ENCODE assay signal across 8 cellular contexts in the genomic region with DNA sequence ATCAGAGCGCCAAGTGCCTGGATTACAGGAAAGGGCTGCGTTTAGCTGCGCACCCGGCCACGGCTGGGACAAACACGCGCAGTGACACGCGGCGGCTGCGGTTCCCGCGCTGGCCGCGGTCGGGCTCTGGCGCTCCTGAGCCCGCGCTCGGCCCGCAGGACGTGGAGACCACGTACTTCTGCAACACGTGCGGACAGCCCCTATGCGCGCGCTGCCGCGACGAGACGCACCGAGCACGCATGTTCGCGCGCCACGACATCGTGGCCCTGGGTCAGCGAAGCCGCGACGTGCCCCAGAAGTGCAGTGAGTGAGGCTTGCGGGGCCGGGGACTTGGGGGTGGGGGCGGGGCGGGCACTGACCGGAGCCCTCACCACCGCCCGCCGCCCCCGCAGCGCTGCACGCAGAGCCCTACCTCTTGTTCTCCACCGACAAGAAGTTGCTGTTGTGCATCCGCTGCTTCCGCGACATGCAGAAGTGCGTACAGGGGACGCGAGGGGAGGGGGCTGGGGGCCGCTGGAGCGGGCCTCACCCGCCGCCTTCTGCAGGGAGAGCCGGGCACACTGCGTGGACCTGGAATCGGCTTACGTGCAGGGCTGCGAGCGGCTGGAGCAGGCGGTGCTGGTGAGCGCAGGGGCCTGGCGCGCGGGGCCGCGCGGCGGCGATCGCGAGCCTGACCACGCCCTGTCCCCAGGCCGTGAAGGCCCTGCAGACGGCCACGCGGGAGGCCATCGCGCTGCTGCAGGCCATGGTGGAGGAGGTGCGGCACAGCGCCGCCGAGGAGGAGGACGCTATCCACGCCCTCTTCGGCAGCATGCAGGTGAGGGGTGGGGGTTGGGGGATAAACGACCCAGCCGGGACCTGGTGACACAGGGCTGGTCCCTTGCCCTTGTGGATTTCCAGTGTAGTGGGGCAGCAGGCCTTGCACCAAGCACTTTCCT. TPM values are rescaled to one million over a fixed set of nuclear protein-coding genes. Genes with fewer than 3 reads are reported as not detected.
DNase-seq lines count a peak whose midpoint lies in the region; ATAC-seq lines count a peak whose summit lies in the region.

No MANE protein-coding gene starts in this region.

- H4K8ac ChIP-seq in trophoblast cell (ENCODE audit: low read depth, low read length) = peak overlapping the region; percentile 17

- peak overlapping the region in 5 of 11 experiments; percentile 28 to 59 (median 45); a peak in 5 of 22 replicates for H3K9ac ChIP-seq in BLaER1 treated with 17β-estradiol and CSF1 and Interleukin-3, amounts not matched to agents 10 nM and 100 nM
- no peak overlapping the region for H3K9ac ChIP-seq in trophoblast cell (ENCODE audit: low read length)

- peak overlapping the region in 9 of 10 experiments; percentile 26 to 50 (median 39); a peak in 9 of 20 replicates for H3K4me3 ChIP-seq in BLaER1 treated with 17β-estradiol and CSF1 and Interleukin-3, amounts not matched to agents 10 nM and 100 nM
- peak overlapping the region; percentile 59 for H3K4me3 ChIP-seq in trophoblast cell (ENCODE audit: low read depth, low read length)

- peaks cover 39 to 66% (median 60%) of the 10 kb centered on the region in 10 experiments for H3K4me1 ChIP-seq in BLaER1 treated with 17β-estradiol and CSF1 and Interleukin-3, amounts not matched to agents 10 nM and 100 nM
- peaks cover 13 to 20% of the 10 kb centered on the region in 2 experiments for H3K4me1 ChIP-seq in trophoblast cell (ENCODE audit: control insufficient read depth in 1 of 2, insufficient read depth in 2 of 2, low read length in 2 of 2)

- no peak overlapping the region for H3K18ac ChIP-seq in trophoblast cell (ENCODE audit: low read length)

- H4K20me1 ChIP-seq in BLaER1 treated with 17β-estradiol and CSF1 and Interleukin-3, amounts not matched to agents 10 nM and 100 nM = peaks cover 0 to 12% (median 0%) of the 10 kb centered on the region in 11 experiments; a peak in 3 of 22 replicates

- peak overlapping the region; percentile 77 to 94 (median 86) for H3K4me2 ChIP-seq in BLaER1 treated with 17β-estradiol and CSF1 and Interleukin-3, amounts not matched to agents 10 nM and 100 nM
- peak overlapping the region; percentile 65 for H3K4me2 ChIP-seq in trophoblast cell (ENCODE audit: low read length)

- peaks cover 2% of the 10 kb centered on the region for H3K79me2 ChIP-seq in trophoblast cell (ENCODE audit: control insufficient read depth, insufficient read depth, low read length, poor library complexity)

- WGBS in trophoblast cell (ENCODE audit: extremely low coverage, insufficient coverage, insufficient read length) = no CpG with 5 or more reads among the region's 99 CpGs

- DNase-seq in HT1080 (ENCODE audit: low read depth) (peak; percentile 24), germinal center (ENCODE audit: low spot score) (peak; percentile 41), trophoblast cell (peak in 1 of 2 donors; percentile 75), NCI-H2171 (lab: John Stamatoyannopoulos, UW) (no peak)
- DNase-seq in activated T-cell treated with anti-CD3 and anti-CD28 coated beads, Interleukin-2, amount 50 U/mL, for 1 hour = peak; percentile 35

- no peak overlapping the region for H2AK5ac ChIP-seq in trophoblast cell (ENCODE audit: low read length)

- no peak overlapping the region for H3K14ac ChIP-seq in trophoblast cell (ENCODE audit: low read length)

- H4K91ac ChIP-seq in trophoblast cell (ENCODE audit: low read depth, low read length) = no peak overlapping the region

- no peak overlapping the region for H2BK5ac ChIP-seq in trophoblast cell (ENCODE audit: low read depth, low read length, poor library complexity)

- no peak overlapping the region for H3K4ac ChIP-seq in trophoblast cell (ENCODE audit: low read depth, low read length)

- no peak overlapping the region for H2BK120ac ChIP-seq in trophoblast cell (ENCODE audit: insufficient read depth, low read length, poor library complexity)

- no peaks in the 10 kb centered on the region for H3K36me3 ChIP-seq in BLaER1 treated with 17β-estradiol and CSF1 and Interleukin-3, amounts not matched to agents 10 nM and 100 nM
- peaks cover 0 to 4% of the 10 kb centered on the region in 2 experiments for H3K36me3 ChIP-seq in trophoblast cell (ENCODE audit: control insufficient read depth in 1 of 2, insufficient read depth in 2 of 2, low read length in 2 of 2)

- H3K27ac ChIP-seq in BLaER1 treated with 17β-estradiol and CSF1 and Interleukin-3, amounts not matched to agents 10 nM and 100 nM = no peak overlapping the region
- no peak overlapping the region for H3K27ac ChIP-seq in trophoblast cell (ENCODE audit: low read depth, low read length)

- no peak overlapping the region for H3K23ac ChIP-seq in trophoblast cell (ENCODE audit: low read length)

- H3K9me3 ChIP-seq in BLaER1 treated with 17β-estradiol and CSF1 and Interleukin-3, amounts not matched to agents 10 nM and 100 nM (replicated peaks in 1 of 11) = peaks cover 0 to 8% (median 5%) of the 10 kb centered on the region in 11 experiments; a peak in 12 of 22 replicates
- H3K9me3 ChIP-seq in trophoblast cell (ENCODE audit: insufficient read depth, low read depth, low read length) = peaks cover 20% of the 10 kb centered on the region

- peaks cover 5% of the 10 kb centered on the region for H3K79me1 ChIP-seq in trophoblast cell (ENCODE audit: low read length)

- H4K12ac ChIP-seq in trophoblast cell (ENCODE audit: low read depth, low read length) = no peak overlapping the region

- H2AFZ ChIP-seq in trophoblast cell (ENCODE audit: insufficient read depth, low read length, poor library complexity) = no peak overlapping the region

- ATAC-seq in HG03521 (IDR thresholded peaks at IDR 0.05; ENCODE audit: unreplicated experiment) = no peak
- no peak for ATAC-seq in HG03025 (IDR thresholded peaks at IDR 0.05; ENCODE audit: low FRiP score, unreplicated experiment)

- H3K27me3 ChIP-seq in BLaER1 treated with 17β-estradiol and CSF1 and Interleukin-3, amounts not matched to agents 10 nM and 100 nM = peaks cover 45 to 59% (median 55%) of the 10 kb centered on the region in 11 experiments
- peaks cover 18% of the 10 kb centered on the region for H3K27me3 ChIP-seq in trophoblast cell (ENCODE audit: insufficient read depth, low read length)

- H2BK12ac ChIP-seq in trophoblast cell (ENCODE audit: low read length) = no peak overlapping the region

RNA-seq across cellular contexts. Expression of gene RNF207, which starts 3.1 kb away (rescaled TPM):
- total RNA-seq in HT1080 (2014; rRNA removed; shearing (Covaris generic)) = 0.32 and 0.84 TPM in 2 replicates
- 0.34 and 0.88 TPM in 2 replicates for polyA plus RNA-seq in HT1080 (2015; cell fraction: cytosol; rRNA removed)
- 11.3 and 30.5 TPM in 2 replicates for polyA plus RNA-seq in HT1080 (2015; cell fraction: nucleus; rRNA removed)
- 2.8 and 3.9 TPM in 2 replicates for polyA plus RNA-seq in trophoblast cell (2013)

RNA-seq across cellular contexts. Expression of gene RPL22, which starts 9.6 kb away (rescaled TPM):
- 181 and 193 TPM in 2 replicates for total RNA-seq in HT1080 (2014; rRNA removed; shearing (Covaris generic))
- polyA plus RNA-seq in HT1080 (2015; cell fraction: cytosol; rRNA removed) = 274 and 313 TPM in 2 replicates
- 98.5 and 99.4 TPM in 2 replicates for polyA plus RNA-seq in HT1080 (2015; cell fraction: nucleus; rRNA removed)
- polyA plus RNA-seq in trophoblast cell (2013) = 730 and 785 TPM in 2 replicates

RNA-seq across cellular contexts. Expression of gene ICMT, which starts 26.8 kb away (rescaled TPM):
- 125 and 142 TPM in 2 replicates for total RNA-seq in HT1080 (2014; rRNA removed; shearing (Covaris generic))
- polyA plus RNA-seq in HT1080 (2015; cell fraction: cytosol; rRNA removed) = 59.4 and 65.0 TPM in 2 replicates
- 32.2 and 36.9 TPM in 2 replicates for polyA plus RNA-seq in HT1080 (2015; cell fraction: nucleus; rRNA removed)
- 48.3 and 50.2 TPM in 2 replicates for polyA plus RNA-seq in trophoblast cell (2013)

RNA-seq across cellular contexts. Expression of gene CHD5, which starts 28.9 kb away (rescaled TPM):
- not detected in 2 replicates for total RNA-seq in HT1080 (2014; rRNA removed; shearing (Covaris generic))
- 0.03 and 0.07 TPM in 2 replicates for polyA plus RNA-seq in HT1080 (2015; cell fraction: cytosol; rRNA removed)
- polyA plus RNA-seq in HT1080 (2015; cell fraction: nucleus; rRNA removed) = 0.13 and 0.27 TPM in 2 replicates
- polyA plus RNA-seq in trophoblast cell (2013) = 0.10 and 0.19 TPM in 2 replicates

RNA-seq across cellular contexts. Expression of gene HES3, which starts 35.0 kb away (rescaled TPM):
- not detected in 2 replicates for total RNA-seq in HT1080 (2014; rRNA removed; shearing (Covaris generic))
- not detected in 2 replicates for polyA plus RNA-seq in HT1080 (2015; cell fraction: cytosol; rRNA removed)
- not detected in 2 replicates for polyA plus RNA-seq in HT1080 (2015; cell fraction: nucleus; rRNA removed)
- not detected in 2 replicates for polyA plus RNA-seq in trophoblast cell (2013)
